In the genomic region with DNA sequence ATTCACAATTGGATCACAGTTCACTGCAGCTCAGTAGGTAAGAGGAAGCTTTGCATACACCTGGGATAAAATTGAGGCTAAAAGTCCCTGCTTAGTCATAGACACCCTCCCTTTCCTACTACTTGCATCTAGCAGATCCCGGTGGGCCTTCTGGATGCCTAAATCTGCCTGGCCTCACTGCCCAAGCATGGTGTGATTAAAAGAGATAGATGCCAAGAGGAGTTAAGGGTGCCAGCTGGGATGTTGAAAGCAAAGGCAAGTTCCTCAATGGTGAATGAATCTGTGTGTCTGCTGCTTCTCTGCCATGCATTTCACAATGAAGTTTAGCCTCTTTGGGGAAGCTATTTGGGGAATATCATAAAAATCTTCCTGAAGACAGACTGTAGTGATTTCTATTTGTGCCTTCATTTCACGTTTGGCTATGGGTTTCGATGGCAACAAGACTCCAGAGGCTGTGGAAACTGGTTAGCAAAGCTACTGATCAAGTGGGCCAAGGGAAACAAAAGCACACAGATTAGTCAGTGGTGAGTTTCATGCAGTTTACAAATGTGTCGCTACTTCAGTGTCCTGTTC, we compare ENCODE assay signal across 15 cellular contexts.
DNase-seq lines count a peak whose midpoint lies in the region; ATAC-seq and TF ChIP-seq lines count a peak whose summit lies in the region.
"Had no signal": no experiment of that assay in that cellular context is flagged by ENCODE, and none has a peak within 500 bp of the region (broad histone marks: within the 10 kb centered on the region; RNA-seq: fewer than 3 reads in every experiment).

No MANE protein-coding gene starts in this region.

- TF ChIP-seq CTCF in cardiac fibroblast (IDR thresholded peaks at IDR 0.05; ENCODE audit: low read depth, low read length), result no peak
- no peak for TF ChIP-seq CTCF in foreskin fibroblast (IDR thresholded peaks at IDR 0.05; ENCODE audit: low read depth, low read length)
- no peak for TF ChIP-seq CTCF in glutamatergic neuron (IDR thresholded peaks at IDR 0.05; ENCODE audit: partially characterized antibody, unreplicated experiment)

- H3K36me3 Mint-ChIP-seq in glutamatergic neuron (ENCODE audit: unreplicated experiment), result no peaks in the 10 kb centered on the region
- H3K36me3 Mint-ChIP-seq: CD4-positive, alpha-beta memory T cell; stimulated activated effector memory CD8-positive, alpha-beta T cell treated with anti-CD3 and anti-CD28 coated beads, Interleukin-12 subunit alpha, Interleukin-12 subunit beta, amount 100 ng/mL, for 72 hours; type B pancreatic cell had no signal

- peaks cover 3% of the 10 kb centered on the region for H3K9me3 Mint-ChIP-seq in glutamatergic neuron (ENCODE audit: unreplicated experiment)

- no peak overlapping the region for H3K27ac Mint-ChIP-seq in glutamatergic neuron (ENCODE audit: unreplicated experiment)
- H3K27ac Mint-ChIP-seq: CD4-positive, alpha-beta memory T cell; stimulated activated effector memory CD8-positive, alpha-beta T cell treated with anti-CD3 and anti-CD28 coated beads, Interleukin-12 subunit alpha, Interleukin-12 subunit beta, amount 100 ng/mL, for 72 hours; type B pancreatic cell had no signal

- no peaks in the 10 kb centered on the region for H3K27me3 Mint-ChIP-seq in glutamatergic neuron (ENCODE audit: unreplicated experiment)
- H3K27me3 Mint-ChIP-seq: CD4-positive, alpha-beta memory T cell; type B pancreatic cell had no signal

- no peaks in the 10 kb centered on the region for H3K4me1 Mint-ChIP-seq in glutamatergic neuron (ENCODE audit: low read depth, unreplicated experiment)
- H3K4me1 Mint-ChIP-seq: CD4-positive, alpha-beta memory T cell; stimulated activated effector memory CD8-positive, alpha-beta T cell treated with anti-CD3 and anti-CD28 coated beads, Interleukin-12 subunit alpha, Interleukin-12 subunit beta, amount 100 ng/mL, for 72 hours had no signal

- DNase-seq in left cardiac atrium, result no peak
- no peak for DNase-seq in Right ventricle myocardium superior
- peak; percentile 34 to 80 for DNase-seq in cardiac fibroblast (ENCODE audit: low read depth in 2 of 2)
- DNase-seq in foreskin fibroblast, result peak; percentile 24 to 55
- no peak for DNase-seq in Kasumi-1 (lab: John Stamatoyannopoulos, UW)
- DNase-seq in glutamatergic neuron, result no peak
- DNase-seq in effector CD8-positive, alpha-beta T cell (lab: John Stamatoyannopoulos, UW), result no peak
- DNase-seq: CD4-positive, alpha-beta memory T cell; NCI-H1105; NCI-H82 had no signal

- H3K4me3 ChIP-seq in cardiac fibroblast (replicated peaks in 1 of 2; ENCODE audit: low read depth in 2 of 2, low read length in 2 of 2) (no peak overlapping the region), foreskin fibroblast (ENCODE audit: low read depth in 1 of 2, low read length in 2 of 2) (no peak overlapping the region)
- H3K4me3 ChIP-seq: K562 had no signal

- peak; percentile 53 to 86 for ATAC-seq in left cardiac atrium
- no peak for ATAC-seq in Right ventricle myocardium superior (ENCODE audit: poor library complexity)
- ATAC-seq in GM18498 (IDR thresholded peaks at IDR 0.05; ENCODE audit: unreplicated experiment), result no peak
- ATAC-seq: K562; left lobe of liver; stimulated activated effector memory CD8-positive, alpha-beta T cell treated with anti-CD3 and anti-CD28 coated beads, Interleukin-12 subunit alpha, Interleukin-12 subunit beta, amount 100 ng/mL, for 72 hours had no signal

- intact Hi-C loops in left cardiac atrium (cut with DNase I), result no loop called here
- intact Hi-C loops in Right ventricle myocardium superior (cut with DNase I), result no loop called here

- no peak overlapping the region for H3K4me3 Mint-ChIP-seq in glutamatergic neuron (ENCODE audit: unreplicated experiment)
- H3K4me3 Mint-ChIP-seq: CD4-positive, alpha-beta memory T cell; stimulated activated effector memory CD8-positive, alpha-beta T cell treated with anti-CD3 and anti-CD28 coated beads, Interleukin-12 subunit alpha, Interleukin-12 subunit beta, amount 100 ng/mL, for 72 hours; type B pancreatic cell had no signal

Comparison
In these comparisons a context has a peak if more than half of its experiments do, and no peak if none do; other contexts are left out.
1. ATAC-seq: peak in left cardiac atrium (2 of 2); none in Right ventricle myocardium superior (single experiment) and GM18498 (single experiment).
2. DNase-seq: peak in cardiac fibroblast (2 of 2) and foreskin fibroblast (2 of 2); none in left cardiac atrium (single experiment), Right ventricle myocardium superior (single experiment), Kasumi-1 (0 of 2), glutamatergic neuron (single experiment) and effector CD8-positive, alpha-beta T cell (single experiment).